19 cellular contexts compared by ENCODE assay signal in genomic region chr14:102711946-102712345, GRCh38.
"Had no signal": no experiment of that assay in that cellular context is flagged by ENCODE, and none has a peak within 500 bp of the region (broad histone marks: within the 10 kb centered on the region; RNA-seq: fewer than 3 reads in every experiment).

No MANE protein-coding gene starts in this region.

- H3K27ac Mint-ChIP-seq: activated CD4-positive, alpha-beta T cell treated with anti-CD3 and anti-CD28 coated beads, Interleukin-2, amount 10 ng/mL, durations not matched to agents 7 days and 5 days; nephron had no signal

- H3K79me2 ChIP-seq: parathyroid adenoma had no signal

- H3K9ac ChIP-seq: parathyroid adenoma had no signal

- H3K9me3 Mint-ChIP-seq: activated CD4-positive, alpha-beta T cell treated with anti-CD3 and anti-CD28 coated beads, Interleukin-2, amount 10 ng/mL, durations not matched to agents 7 days and 5 days had no signal

- DNase-seq: activated CD4-positive, alpha-beta T cell treated with anti-CD3 and anti-CD28 coated beads, Interleukin-2, amount 10 ng/mL, durations not matched to agents 7 days and 5 days; activated CD8-positive, alpha-beta memory T cell treated with anti-CD3 and anti-CD28 coated beads, Interleukin-2, amount 50 U/mL, for 48 hours; activated effector memory CD4-positive, alpha-beta T cell treated with anti-CD3 and anti-CD28 coated beads, Interleukin-2, amount 50 U/mL, for 16 hours; activated naive CD4-positive, alpha-beta T cell treated with anti-CD3 and anti-CD28 coated beads, Interleukin-2, amount 50 U/mL, for 16 hours; activated T-cell treated with anti-CD3 and anti-CD28 coated beads, Interleukin-2, amount 50 U/mL, for 48 hours; dermis blood vessel endothelial cell; effector memory CD4-positive, alpha-beta T cell; midbrain; sigmoid colon; stimulated activated CD4-positive, alpha-beta T cell treated with anti-CD3 and anti-CD28 coated beads, Interleukin-12 subunit alpha, Interleukin-12 subunit beta, amount 100 ng/mL, for 4 hours; stimulated activated CD4-positive, alpha-beta T cell treated with anti-CD3 and anti-CD28 coated beads, Interleukin-2, amount 100 ng/mL, for 24 hours; stimulated activated naive CD4-positive, alpha-beta T cell treated with Interleukin-2 at 50 U/mL for 16 hours; thyroid gland had no signal

- H3K4me1 ChIP-seq: esophagus muscularis mucosa, parathyroid adenoma, sigmoid colon, thyroid gland had no signal

- FAIRE-seq: endothelial cell of umbilical vein had no signal

- ATAC-seq: activated CD4-positive, CD25-positive, alpha-beta regulatory T cell treated with anti-CD3 and anti-CD28 coated beads, Interleukin-2, amount 50 U/mL, for 24 hours had no signal

- H3K4me3 ChIP-seq: esophagus muscularis mucosa, lung, sigmoid colon, thyroid gland had no signal

- H3K27me3 Mint-ChIP-seq: activated CD4-positive, alpha-beta T cell treated with anti-CD3 and anti-CD28 coated beads, Interleukin-2, amount 10 ng/mL, durations not matched to agents 7 days and 5 days had no signal

- H2AFZ ChIP-seq: parathyroid adenoma had no signal

- H3K27ac ChIP-seq: esophagus muscularis mucosa, parathyroid adenoma, sigmoid colon, thyroid gland had no signal

- H3K36me3 ChIP-seq: thyroid gland had no signal

- H3K27me3 ChIP-seq: esophagus muscularis mucosa, sigmoid colon, thyroid gland had no signal

- H3K9me3 ChIP-seq: esophagus muscularis mucosa, sigmoid colon, thyroid gland had no signal

- H3K4me3 Mint-ChIP-seq: activated CD4-positive, alpha-beta T cell treated with anti-CD3 and anti-CD28 coated beads, Interleukin-2, amount 10 ng/mL, durations not matched to agents 7 days and 5 days; nephron had no signal
